ENCODE assay signal across 20 cellular contexts in the genomic region with DNA sequence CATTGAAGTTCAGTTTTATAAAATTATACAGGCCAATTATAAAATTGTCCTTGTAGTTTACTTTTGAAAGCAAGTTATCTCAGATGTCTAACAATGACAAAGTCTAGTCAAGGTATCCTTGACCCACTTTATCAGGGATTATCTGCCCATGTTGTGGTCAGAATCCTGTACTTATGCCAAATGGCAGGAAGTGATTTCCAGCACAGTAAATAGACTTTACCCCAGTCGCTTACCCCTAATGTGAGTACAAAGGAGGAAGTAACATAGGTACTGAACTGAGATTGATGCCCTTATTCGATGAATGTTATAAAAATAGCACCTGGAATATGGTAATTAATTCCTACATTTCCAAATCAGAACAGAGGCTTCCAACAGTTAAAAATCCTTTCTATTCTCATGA.
DNase-seq lines count a peak whose midpoint lies in the region; ATAC-seq and FAIRE-seq lines count a peak whose summit lies in the region.
"Had no signal": no experiment of that assay in that cellular context is flagged by ENCODE, and none has a peak within 500 bp of the region (broad histone marks: within the 10 kb centered on the region; RNA-seq: fewer than 3 reads in every experiment).

No MANE protein-coding gene starts in this region.

- H3K27me3 ChIP-seq in trophoblast cell (ENCODE audit: insufficient read depth, low read length) = no peaks in the 10 kb centered on the region
- H3K27me3 ChIP-seq: BLaER1 treated with 17β-estradiol and CSF1 and Interleukin-3, amounts not matched to agents 10 nM and 100 nM had no signal

- H3K23ac ChIP-seq in trophoblast cell (ENCODE audit: low read length) = no peak overlapping the region

- H2BK5ac ChIP-seq in trophoblast cell (ENCODE audit: low read depth, low read length, poor library complexity) = no peak overlapping the region

- no peak overlapping the region for H4K8ac ChIP-seq in trophoblast cell (ENCODE audit: low read depth, low read length)

- no peak overlapping the region for H3K9ac ChIP-seq in trophoblast cell (ENCODE audit: low read length)
- H3K9ac ChIP-seq: BLaER1 treated with 17β-estradiol and CSF1 and Interleukin-3, amounts not matched to agents 10 nM and 100 nM had no signal

- H3K14ac ChIP-seq in trophoblast cell (ENCODE audit: low read length) = no peak overlapping the region

- no peak overlapping the region for H3K4me3 ChIP-seq in trophoblast cell (ENCODE audit: low read depth, low read length)
- H3K4me3 ChIP-seq: BLaER1 treated with 17β-estradiol and CSF1 and Interleukin-3, amounts not matched to agents 10 nM and 100 nM; K562 had no signal

- FAIRE-seq in urothelium cell line (lab: Jason Lieb, UNC) = peak; percentile 20
- FAIRE-seq: GM12892, GM18507, K562 had no signal

- H4K12ac ChIP-seq in trophoblast cell (ENCODE audit: low read depth, low read length) = no peak overlapping the region

- H4K91ac ChIP-seq in trophoblast cell (ENCODE audit: low read depth, low read length) = no peak overlapping the region

- H3K36me3 ChIP-seq in trophoblast cell (ENCODE audit: control insufficient read depth in 1 of 2, insufficient read depth in 2 of 2, low read length in 2 of 2) = no peaks in the 10 kb centered on the region
- H3K36me3 ChIP-seq: BLaER1 treated with 17β-estradiol and CSF1 and Interleukin-3, amounts not matched to agents 10 nM and 100 nM had no signal

- ATAC-seq in HG02623 (IDR thresholded peaks at IDR 0.05; ENCODE audit: unreplicated experiment) = no peak
- ATAC-seq: CD8-positive, alpha-beta T cell; K562 had no signal

- H3K4ac ChIP-seq in trophoblast cell (ENCODE audit: low read depth, low read length) = no peak overlapping the region

- no peak overlapping the region for H2AK5ac ChIP-seq in trophoblast cell (ENCODE audit: low read length)

- peak; percentile 2 for DNase-seq in NCI-H748 (lab: John Stamatoyannopoulos, UW; ENCODE audit: unreplicated experiment)
- no peak for DNase-seq in NCI-H748 treated with DMSO at 0.1 percent for 48 hours (lab: John Stamatoyannopoulos, UW)
- peak; percentile 24 for DNase-seq in NCI-H69 (lab: John Stamatoyannopoulos, UW)
- peak; percentile 4 for DNase-seq in iris pigment epithelial cell (ENCODE audit: low read depth)
- no peak for DNase-seq in urothelium cell line (ENCODE audit: low spot score)
- no peak for DNase-seq in SIG-M5 (lab: John Stamatoyannopoulos, UW)
- DNase-seq in trophoblast cell = no peak
- DNase-seq: 8988T; CD8-positive, alpha-beta T cell; DMS 273 treated with DMSO at 0.1 percent for 48 hours; DMS79; GDM1; GOT3; H9; IMR-90 had no signal

- no peak overlapping the region for H3K18ac ChIP-seq in trophoblast cell (ENCODE audit: low read length)

- no peaks in the 10 kb centered on the region for H3K4me1 ChIP-seq in trophoblast cell (ENCODE audit: control insufficient read depth in 1 of 2, insufficient read depth in 2 of 2, low read length in 2 of 2)

- no peaks in the 10 kb centered on the region for H3K79me2 ChIP-seq in trophoblast cell (ENCODE audit: control insufficient read depth, insufficient read depth, low read length, poor library complexity)

- H3K27ac ChIP-seq in trophoblast cell (ENCODE audit: low read depth, low read length) = no peak overlapping the region
- H3K27ac ChIP-seq: BLaER1 treated with 17β-estradiol and CSF1 and Interleukin-3, amounts not matched to agents 10 nM and 100 nM had no signal

- H2BK120ac ChIP-seq in trophoblast cell (ENCODE audit: insufficient read depth, low read length, poor library complexity) = no peak overlapping the region

- H3K4me2 ChIP-seq in trophoblast cell (ENCODE audit: low read length) = no peak overlapping the region
- H3K4me2 ChIP-seq: BLaER1 treated with 17β-estradiol and CSF1 and Interleukin-3, amounts not matched to agents 10 nM and 100 nM had no signal

- no peak overlapping the region for H2AFZ ChIP-seq in trophoblast cell (ENCODE audit: insufficient read depth, low read length, poor library complexity)

- no CpG with 5 or more reads among the region's 2 CpGs for WGBS in trophoblast cell (ENCODE audit: extremely low coverage, insufficient coverage, insufficient read length)

- H3K79me1 ChIP-seq in trophoblast cell (ENCODE audit: low read length) = no peaks in the 10 kb centered on the region

- H3K9me3 ChIP-seq in trophoblast cell (ENCODE audit: insufficient read depth, low read depth, low read length) = no peaks in the 10 kb centered on the region
- H3K9me3 ChIP-seq: BLaER1 treated with 17β-estradiol and CSF1 and Interleukin-3, amounts not matched to agents 10 nM and 100 nM had no signal

- H2BK12ac ChIP-seq in trophoblast cell (ENCODE audit: low read length) = no peak overlapping the region

Comparison
In these comparisons a context has a peak if more than half of its experiments do, and no peak if none do; other contexts are left out.
1. DNase-seq: peak in NCI-H748 (single experiment), NCI-H69 (single experiment) and iris pigment epithelial cell (single experiment); none in NCI-H748 treated with DMSO at 0.1 percent for 48 hours (single experiment), urothelium cell line (single experiment), SIG-M5 (single experiment) and trophoblast cell (0 of 2).